Comparison of ENCODE assay signal across 33 cellular contexts in the genomic region with DNA sequence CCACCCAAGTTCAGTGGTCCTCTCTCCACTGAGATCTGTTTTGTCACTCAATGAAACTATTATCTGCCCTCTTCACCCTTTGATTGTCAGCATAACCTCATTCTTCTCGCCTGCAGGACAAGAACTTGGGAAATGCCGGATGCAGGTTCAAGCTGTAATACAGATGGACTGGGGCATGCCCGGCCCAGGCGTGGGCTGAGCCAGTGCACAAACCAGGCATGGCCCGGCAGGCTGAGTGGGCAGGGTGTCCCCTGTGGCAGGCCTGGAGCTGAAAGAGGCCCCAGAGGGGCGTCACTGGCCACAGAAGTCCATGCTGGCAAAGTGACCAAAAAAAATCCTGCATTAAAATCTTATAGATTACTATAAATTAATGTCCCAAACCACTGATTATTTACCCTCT.
DNase-seq lines count a peak whose midpoint lies in the region; ATAC-seq and TF ChIP-seq lines count a peak whose summit lies in the region.
"Had no signal": no experiment of that assay in that cellular context is flagged by ENCODE, and none has a peak within 500 bp of the region (broad histone marks: within the 10 kb centered on the region; RNA-seq: fewer than 3 reads in every experiment).

No MANE protein-coding gene starts in this region.

- no peaks in the 10 kb centered on the region for H3K79me1 ChIP-seq in H9 (ENCODE audit: insufficient read depth, low read depth, low read length, poor library complexity, severe bottlenecking)
- H3K79me1 ChIP-seq in neuronal stem cell (ENCODE audit: low read depth, low read length) = no peaks in the 10 kb centered on the region

- no peak for TF ChIP-seq CTCF in H9 (conservative IDR thresholded peaks at IDR 0.05)

- H3K27ac ChIP-seq in H9 (ENCODE audit: insufficient read length, low read depth, low read length) (no peak overlapping the region), neuronal stem cell (replicated peaks; ENCODE audit: low read length) (no peak overlapping the region)
- H3K27ac ChIP-seq: 22Rv1; A549; BLaER1; BLaER1 treated with 17β-estradiol and CSF1 and Interleukin-3, amounts not matched to agents 10 nM and 100 nM; C4-2B had no signal

- H2BK20ac ChIP-seq in H9 (ENCODE audit: low read depth, low read length, poor library complexity, severe bottlenecking) = no peak overlapping the region

- H2AFZ ChIP-seq in H9 (ENCODE audit: low read length) = no peak overlapping the region
- H2AFZ ChIP-seq in neuronal stem cell (ENCODE audit: low read length) = no peak overlapping the region

- no peak overlapping the region for H3T11ph ChIP-seq in H9 (ENCODE audit: low read length)

- H3K9me3 ChIP-seq in H9 (ENCODE audit: control insufficient read depth, low read depth, low read length) = no peaks in the 10 kb centered on the region
- peaks cover 3 to 4% of the 10 kb centered on the region in 2 donors for H3K9me3 ChIP-seq in neuronal stem cell (replicated peaks in 1 of 2; ENCODE audit: control insufficient read depth in 2 of 2, insufficient read depth in 1 of 2, low read depth in 1 of 2, low read length in 2 of 2)
- H3K9me3 ChIP-seq: A549, BE2C, BLaER1, Caco-2 had no signal

- no peaks in the 10 kb centered on the region for H3K36me3 ChIP-seq in neuronal stem cell (replicated peaks in 1 of 2; ENCODE audit: control insufficient read depth in 2 of 2, insufficient read depth in 2 of 2, low read length in 2 of 2)
- H3K36me3 ChIP-seq: BE2C; BLaER1; BLaER1 treated with 17β-estradiol and CSF1 and Interleukin-3, amounts not matched to agents 10 nM and 100 nM had no signal

- H3K4me3 Mint-ChIP-seq in H9 = no peak overlapping the region
- H3K4me3 Mint-ChIP-seq: B cell; CD14-positive monocyte; CD4-positive, alpha-beta memory T cell; CD4-positive, alpha-beta T cell; CD4-positive, CD25-positive, alpha-beta regulatory T cell; CD8-positive, alpha-beta memory T cell; CD8-positive, alpha-beta T cell had no signal

- H2BK5ac ChIP-seq in H9 (ENCODE audit: insufficient read length, low read length) (no peak overlapping the region), neuronal stem cell (ENCODE audit: low read length) (no peak overlapping the region)

- H3K23ac ChIP-seq in H9 (ENCODE audit: insufficient read length, low read depth, low read length) (no peak overlapping the region), neuronal stem cell (ENCODE audit: low read depth, low read length, poor library complexity) (no peak overlapping the region)

- no peaks in the 10 kb centered on the region for H3K27me3 Mint-ChIP-seq in H9 (ENCODE audit: low read depth)
- H3K27me3 Mint-ChIP-seq: B cell; CD4-positive, alpha-beta memory T cell; CD4-positive, alpha-beta T cell; CD4-positive, CD25-positive, alpha-beta regulatory T cell; CD8-positive, alpha-beta memory T cell had no signal

- no CpG with 5 or more reads among the region's 6 CpGs for WGBS in H9 (ENCODE audit: extremely low coverage, insufficient read length, low lambda C conversion rate)
- WGBS in neuronal stem cell (ENCODE audit: extremely low coverage in 2 of 2, insufficient read length in 2 of 2, insufficient replicate concordance in 1 of 2), 2 donors = no CpG with 5 or more reads among the region's 6 CpGs

- peaks cover 21 to 31% of the 10 kb centered on the region in 2 experiments; a peak in 4 of 5 replicates for H3K9me3 Mint-ChIP-seq in H9

- H3K9ac ChIP-seq in H9 (ENCODE audit: extremely low read depth, insufficient read length, low read length) = no peak overlapping the region
- no peak overlapping the region for H3K9ac ChIP-seq in neuronal stem cell (ENCODE audit: low read depth, low read length, poor library complexity)
- H3K9ac ChIP-seq: BLaER1; BLaER1 treated with 17β-estradiol and CSF1 and Interleukin-3, amounts not matched to agents 10 nM and 100 nM had no signal

- H3K79me2 ChIP-seq in H9 (ENCODE audit: insufficient read depth, low read length) = no peaks in the 10 kb centered on the region

- no peak overlapping the region for H4K8ac ChIP-seq in H9 (replicated peaks; ENCODE audit: insufficient read length, low read depth, low read length)
- H4K8ac ChIP-seq in neuronal stem cell (ENCODE audit: low read depth, low read length) = peak overlapping the region; percentile 96

- H3K4ac ChIP-seq in H9 (ENCODE audit: low read depth, low read length) = no peak overlapping the region
- H3K4ac ChIP-seq in neuronal stem cell (ENCODE audit: low read length) = no peak overlapping the region

- H3K4me1 ChIP-seq in H9 (ENCODE audit: insufficient read depth, low read length) = no peaks in the 10 kb centered on the region
- no peaks in the 10 kb centered on the region for H3K4me1 ChIP-seq in neuronal stem cell (ENCODE audit: control insufficient read depth in 2 of 2, insufficient read depth in 1 of 2, low read depth in 1 of 2, low read length in 2 of 2)
- H3K4me1 ChIP-seq: A549; BE2C; BLaER1; BLaER1 treated with 17β-estradiol and CSF1 and Interleukin-3, amounts not matched to agents 10 nM and 100 nM; Caco-2 had no signal

- no peak for ATAC-seq in GM21529 (IDR thresholded peaks at IDR 0.05; ENCODE audit: unreplicated experiment)
- ATAC-seq in GM21825 (IDR thresholded peaks at IDR 0.05; ENCODE audit: unreplicated experiment) = no peak
- ATAC-seq: A549; CD8-positive, alpha-beta T cell had no signal

- H3K27ac Mint-ChIP-seq in H9 = no peak overlapping the region
- H3K27ac Mint-ChIP-seq: B cell; CD14-positive monocyte; CD4-positive, alpha-beta memory T cell; CD4-positive, alpha-beta T cell; CD4-positive, CD25-positive, alpha-beta regulatory T cell; CD8-positive, alpha-beta memory T cell; CD8-positive, alpha-beta T cell had no signal

- H3K14ac ChIP-seq in H9 (ENCODE audit: insufficient read depth, low read length) = no peak overlapping the region
- H3K14ac ChIP-seq in neuronal stem cell (ENCODE audit: low read length) = no peak overlapping the region

- H4K20me1 ChIP-seq in H9 (ENCODE audit: control insufficient read depth, insufficient read depth, insufficient read length) = no peaks in the 10 kb centered on the region
- H4K20me1 ChIP-seq: BLaER1; BLaER1 treated with 17β-estradiol and CSF1 and Interleukin-3, amounts not matched to agents 10 nM and 100 nM had no signal

- no peak overlapping the region for H3K18ac ChIP-seq in H9 (ENCODE audit: insufficient read length, low read depth, low read length)
- no peak overlapping the region for H3K18ac ChIP-seq in neuronal stem cell (ENCODE audit: low read length)

- H4K5ac ChIP-seq in H9 (ENCODE audit: insufficient read length, low read depth, low read length) = peak overlapping the region; percentile 33

- no peak overlapping the region for H2BK120ac ChIP-seq in H9 (ENCODE audit: low read depth, low read length, poor library complexity, severe bottlenecking)
- no peak overlapping the region for H2BK120ac ChIP-seq in neuronal stem cell (ENCODE audit: low read depth, low read length)

- H3K23me2 ChIP-seq in H9 (ENCODE audit: insufficient read length, low read depth, low read length, poor library complexity, severe bottlenecking) = no peaks in the 10 kb centered on the region

- H3K27me3 ChIP-seq in H9 (ENCODE audit: insufficient read depth, low read length) = peaks cover 3% of the 10 kb centered on the region; the same call in 1 of the 2 replicates
- H3K27me3 ChIP-seq in neuronal stem cell (ENCODE audit: control insufficient read depth in 3 of 3, insufficient read depth in 3 of 3, low read depth in 1 of 3, low read length in 3 of 3) = no peaks in the 10 kb centered on the region
- H3K27me3 ChIP-seq: BE2C; BLaER1; BLaER1 treated with 17β-estradiol and CSF1 and Interleukin-3, amounts not matched to agents 10 nM and 100 nM had no signal

- H2BK12ac ChIP-seq in H9 (ENCODE audit: insufficient read length, low read depth, low read length) = no peak overlapping the region
- no peak overlapping the region for H2BK12ac ChIP-seq in neuronal stem cell (ENCODE audit: low read length)

- H3K4me2 ChIP-seq in H9 (ENCODE audit: insufficient read depth, insufficient read length, low read length) (no peak overlapping the region), neuronal stem cell (ENCODE audit: insufficient read depth, low read length, poor library complexity, severe bottlenecking) (no peak overlapping the region)
- H3K4me2 ChIP-seq: A549; BLaER1; BLaER1 treated with 17β-estradiol and CSF1 and Interleukin-3, amounts not matched to agents 10 nM and 100 nM had no signal

- no peak overlapping the region for H2AK5ac ChIP-seq in H9 (ENCODE audit: insufficient read length, low read length)
- no peak overlapping the region for H2AK5ac ChIP-seq in neuronal stem cell (ENCODE audit: low read depth, low read length)

- H3K4me1 Mint-ChIP-seq in H9 = no peaks in the 10 kb centered on the region
- H3K4me1 Mint-ChIP-seq: B cell; CD14-positive monocyte; CD4-positive, alpha-beta memory T cell; CD4-positive, CD25-positive, alpha-beta regulatory T cell; CD8-positive, alpha-beta memory T cell had no signal

- H3K56ac ChIP-seq in H9 (ENCODE audit: insufficient read length, low read depth, low read length) = no peak overlapping the region

- DNase-seq in activated gamma-delta T cell (lab: John Stamatoyannopoulos, UW) = peak; percentile 7
- no peak for DNase-seq in activated gamma-delta T cell treated with Interleukin-2 at 50 U/mL for 16 hours
- DNase-seq in H9 = no peak
- DNase-seq in neuronal stem cell (ENCODE audit: low spot score) = no peak
- DNase-seq: 8988T; ACHN; AML-193; BE2C; C1 segment of cervical spinal cord; Caco-2; Calu3; CD4-positive, alpha-beta memory T cell; CD4-positive, alpha-beta T cell; CD4-positive, CD25-positive, alpha-beta regulatory T cell; CD8-positive, alpha-beta memory T cell; CD8-positive, alpha-beta T cell; COR-L47; DMS 273 treated with DMSO at 0.1 percent for 48 hours; DMS153; DMS53; DMS79; DMS79 treated with DMSO at 0.1 percent for 48 hours; DND-41; EL had no signal

- no peak overlapping the region for H4K91ac ChIP-seq in H9 (ENCODE audit: insufficient read length, low read depth, low read length)
- H4K91ac ChIP-seq in neuronal stem cell (ENCODE audit: low read depth, low read length, poor library complexity) = no peak overlapping the region

- H2BK15ac ChIP-seq in H9 (ENCODE audit: low read depth, low read length) (no peak overlapping the region), neuronal stem cell (ENCODE audit: low read length) (no peak overlapping the region)

- no peak overlapping the region for H3K4me3 ChIP-seq in neuronal stem cell (ENCODE audit: low read length in 2 of 2)
- H3K4me3 ChIP-seq: A549; BLaER1; BLaER1 treated with 17β-estradiol and CSF1 and Interleukin-3, amounts not matched to agents 10 nM and 100 nM had no signal

- H3K36me3 Mint-ChIP-seq in H9 (ENCODE audit: insufficient read depth in 1 of 3, low read depth in 3 of 3) = peaks cover 5 to 22% (median 12%) of the 10 kb centered on the region in 3 experiments
- H3K36me3 Mint-ChIP-seq: CD14-positive monocyte; CD4-positive, alpha-beta memory T cell; CD4-positive, CD25-positive, alpha-beta regulatory T cell; CD8-positive, alpha-beta memory T cell; CD8-positive, alpha-beta T cell had no signal
